ENCODE assay signal across 18 cellular contexts in the genomic region with DNA sequence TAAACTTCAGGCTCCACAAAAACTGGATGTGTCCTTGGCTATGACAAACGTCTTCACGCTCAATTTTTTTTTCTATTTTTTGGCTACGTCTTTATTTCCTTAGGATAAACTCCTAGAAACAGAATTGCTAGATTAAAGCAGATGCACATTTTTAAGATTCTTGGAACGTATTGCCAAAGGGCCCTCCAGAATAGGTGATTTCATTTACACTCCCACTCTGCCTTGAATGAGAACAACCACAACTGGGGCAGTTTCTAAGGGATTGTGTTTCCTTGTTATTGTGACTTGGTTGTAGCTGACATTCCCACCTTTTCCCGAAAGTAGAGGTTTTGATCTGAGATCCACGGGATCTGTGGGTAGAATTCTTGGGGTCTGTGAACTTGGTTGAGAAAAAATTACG. TPM values are rescaled to one million over a fixed set of nuclear protein-coding genes. Genes with fewer than 3 reads are reported as not detected.
DNase-seq lines count a peak whose midpoint lies in the region; TF ChIP-seq lines count a peak whose summit lies in the region.
"Had no signal": no experiment of that assay in that cellular context is flagged by ENCODE, and none has a peak within 500 bp of the region (broad histone marks: within the 10 kb centered on the region; RNA-seq: fewer than 3 reads in every experiment).

No MANE protein-coding gene starts in this region.

- peaks cover 31% of the 10 kb centered on the region for H3K4me1 Mint-ChIP-seq in nephron
- H3K4me1 Mint-ChIP-seq: CD14-positive monocyte had no signal

- H3K4me3 ChIP-seq in right atrium auricular region (no peak overlapping the region), choroid plexus epithelial cell (ENCODE audit: low read depth, low read length) (no peak overlapping the region)
- H3K4me3 ChIP-seq: A549, GM12878 had no signal

- no peak overlapping the region for H3K4me3 Mint-ChIP-seq in nephron
- H3K4me3 Mint-ChIP-seq: CD14-positive monocyte; CD8-positive, alpha-beta T cell; HFFc6 had no signal

- no peaks in the 10 kb centered on the region for H3K27me3 Mint-ChIP-seq in nephron (ENCODE audit: low read depth)

- DNase-seq in cardiac septum (ENCODE audit: low spot score) (peak; percentile 4), right atrium auricular region (ENCODE audit: low spot score) (no peak), NCI-H226 (peak; percentile 17), choroid plexus epithelial cell (ENCODE audit: low read depth) (peak; percentile 34), CD1c-positive myeloid dendritic cell (ENCODE audit: extremely low spot score) (no peak), C1 segment of cervical spinal cord (lab: John Stamatoyannopoulos, UW) (no peak)
- DNase-seq: AML-193; Calu3; CD8-positive, alpha-beta T cell; DMS79 treated with DMSO at 0.1 percent for 48 hours; GOT3; H7; HFFc6 had no signal

- TF ChIP-seq CTCF in right atrium auricular region (IDR thresholded peaks at IDR 0.05), result no peak
- TF ChIP-seq CTCF in choroid plexus epithelial cell (conservative IDR thresholded peaks at IDR 0.05; ENCODE audit: low read depth, low read length), result no peak
- TF ChIP-seq CTCF in nephron (IDR thresholded peaks at IDR 0.05; ENCODE audit: unreplicated experiment in 3 of 3), result no peak

- intact Hi-C loops in cardiac septum (cut with DNase I), result no loop called here

- no peak overlapping the region for H3K27ac ChIP-seq in right atrium auricular region
- H3K27ac ChIP-seq: 22Rv1, A549 had no signal

- H3K9me3 ChIP-seq in right atrium auricular region, result peaks cover 0 to 12% of the 10 kb centered on the region in 2 donors

- H3K4me1 ChIP-seq in right atrium auricular region, result peaks cover 0 to 31% of the 10 kb centered on the region in 2 donors
- H3K4me1 ChIP-seq: A549 had no signal

- no peaks in the 10 kb centered on the region for H3K36me3 ChIP-seq in right atrium auricular region

- H3K9me3 Mint-ChIP-seq in nephron, result peaks cover 35% of the 10 kb centered on the region

- peak overlapping the region in 2 of 3 experiments; percentile 42 to 83 for H3K27ac Mint-ChIP-seq in nephron
- H3K27ac Mint-ChIP-seq: CD14-positive monocyte; CD8-positive, alpha-beta T cell; HFFc6 had no signal

- H3K27me3 ChIP-seq in right atrium auricular region, result no peaks in the 10 kb centered on the region

- no peaks in the 10 kb centered on the region for H3K36me3 Mint-ChIP-seq in nephron (ENCODE audit: low read depth)
- H3K36me3 Mint-ChIP-seq: CD14-positive monocyte; CD8-positive, alpha-beta T cell had no signal

RNA-seq across cellular contexts. Expression of a gene that starts 21.6 kb away (rescaled TPM):
- total RNA-seq in cardiac septum, result 33.5 TPM
- total RNA-seq in right atrium auricular region, result 10 to 100 TPM; 37.9 to 56.0 TPM
- total RNA-seq: Calu3 had no signal

Comparison
In these comparisons a context has a peak if more than half of its experiments do, and no peak if none do; other contexts are left out.
1. DNase-seq: peak in cardiac septum (single experiment), NCI-H226 (single experiment) and choroid plexus epithelial cell (single experiment); none in right atrium auricular region (single experiment), CD1c-positive myeloid dendritic cell (single experiment) and C1 segment of cervical spinal cord (0 of 14).